ENCODE assay signal across 5 cellular contexts in the genomic region with DNA sequence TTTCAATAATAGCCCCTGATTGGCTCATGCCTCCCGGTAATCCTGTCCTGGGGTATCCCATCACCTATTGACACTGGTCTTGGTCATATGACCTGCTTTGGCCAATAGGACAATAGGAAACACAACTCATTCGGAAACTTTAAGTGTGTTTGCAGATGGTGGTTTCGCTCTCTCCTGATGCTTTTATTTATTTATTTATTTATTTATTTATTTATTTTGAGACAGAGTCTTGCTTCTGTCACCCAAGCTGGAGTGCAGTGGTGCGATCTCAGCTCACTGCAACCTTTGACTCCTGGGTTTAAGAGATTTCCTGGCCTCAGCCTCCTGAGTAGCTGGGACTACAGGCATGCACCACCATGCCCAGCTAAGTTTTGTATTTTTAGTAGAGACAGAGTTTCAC. TPM values are rescaled to one million over a fixed set of nuclear protein-coding genes. Genes with fewer than 3 reads are reported as not detected.
DNase-seq lines count a peak whose midpoint lies in the region; ATAC-seq, FAIRE-seq and TF ChIP-seq lines count a peak whose summit lies in the region.
"Not testable (repeated sequence)": the region's sequence is repeated elsewhere in the genome, so short reads cannot be mapped to it uniquely, and the experiment has no call there.

No MANE protein-coding gene starts in this region.

- not testable (repeated sequence) for H3K27ac ChIP-seq in HEK293 (ENCODE audit: extremely low read depth, low read depth, low read length); K562 (ENCODE audit: extremely low read depth, low read depth, low read length)

- TF ChIP-seq RAD21 in Ishikawa (IDR thresholded peaks at IDR 0.05; ENCODE audit: low read depth); K562 (CRISPR knock-in tag; conservative IDR thresholded peaks at IDR 0.05 in 1 of 2, IDR thresholded peaks at IDR 0.05 in 1 of 2): not testable (repeated sequence)

- H3K9me1 ChIP-seq in K562 (ENCODE audit: control insufficient read depth, insufficient read depth, low read length): not testable (repeated sequence)

- not testable (repeated sequence) for BruUV-seq in K562 (replicated peaks; lab: Mats Ljungman, UMichigan)

- ATAC-seq in WTC11; K562; naive B cell (ENCODE audit: low read depth in 2 of 2): not testable (repeated sequence)

- not testable (repeated sequence) for H3K27me3 ChIP-seq in K562 (ENCODE audit: control insufficient read depth in 2 of 2, insufficient read depth in 2 of 2, low read length in 2 of 2)

- DNase-seq in WTC11 (ENCODE audit: low spot score); K562 (ENCODE audit: extremely low read depth in 1 of 4, low spot score in 3 of 4); naive B cell: not testable (repeated sequence)

- not testable (repeated sequence) for H4K20me1 ChIP-seq in K562 (replicated peaks; ENCODE audit: control insufficient read depth, insufficient read depth, low read length)

- not testable (repeated sequence) for H3K27me3 Mint-ChIP-seq in WTC11 (ENCODE audit: low read depth); naive B cell

- H3K4me3 ChIP-seq in HEK293 (ENCODE audit: low read depth, low read length); K562: not testable (repeated sequence)

- H3K36me3 ChIP-seq in HEK293 (ENCODE audit: control insufficient read depth in 2 of 2, insufficient read depth in 1 of 2, low read length in 2 of 2); K562 (ENCODE audit: control insufficient read depth, insufficient read depth, low read length): not testable (repeated sequence)

- TF ChIP-seq POLR2A in K562 (conservative IDR thresholded peaks at IDR 0.05): not testable (repeated sequence)

- H3K4me3 Mint-ChIP-seq in WTC11, naive B cell: not testable (repeated sequence)

- not testable (repeated sequence) for TF ChIP-seq EP300 in Ishikawa (IDR thresholded peaks at IDR 0.05; ENCODE audit: borderline replicate concordance); K562 (IDR thresholded peaks at IDR 0.05; ENCODE audit: low read length)

- H3K79me2 ChIP-seq in K562 (ENCODE audit: control insufficient read depth, insufficient read depth, low read length): not testable (repeated sequence)

- POLR2A ChIA-PET in HEK293 (lab: Yijun Ruan, JAX): not testable (repeated sequence)
- POLR2A ChIA-PET in WTC11 (lab: Charles Lee) (interaction anchor here (1.8 kb wide), 1 partner anchor 45 kb away, joined by 6 read pairs; a partner anchor contains a TSS), K562 (lab: Yijun Ruan, JAX) (interaction anchor here (1.1 to 1.2 kb wide), 2 partner anchors 11 to 45 kb away, joined by 4 read pairs; a partner anchor contains a TSS)

- CTCF ChIA-PET in HEK293 (lab: Yijun Ruan, JAX): interaction anchor here (0.8 to 1.3 kb wide), 2 partner anchors 142 to 537 kb away, joined by 3 to 4 read pairs; no protein-coding TSS in a partner anchor
- CTCF ChIA-PET in WTC11 (lab: Charles Lee): interaction anchor here (1.7 kb wide), 1 partner anchor 12 kb away, joined by 4 read pairs; no protein-coding TSS in a partner anchor
- CTCF ChIA-PET in K562 (lab: Yijun Ruan, JAX; ENCODE audit: low intra/inter-chr PET ratio): not testable (repeated sequence)

- in situ Hi-C loops in K562 (cut with MboI): not testable (repeated sequence)

- H3K27ac Mint-ChIP-seq in WTC11: not testable (repeated sequence)
- H3K27ac Mint-ChIP-seq in naive B cell: peak overlapping the region in 5 of 6 donors; percentile 15 to 82 (median 42)

- H3K9me3 ChIP-seq in HEK293 (ENCODE audit: control insufficient read depth, insufficient read depth, low read depth, low read length); K562 (replicated peaks; ENCODE audit: control insufficient read depth, insufficient read depth, low read depth, low read length): not testable (repeated sequence)

- not testable (repeated sequence) for H2AFZ ChIP-seq in K562 (ENCODE audit: low read depth, low read length)

- FAIRE-seq in K562 (lab: Jason Lieb, UNC): not testable (repeated sequence)

- intact Hi-C loops in K562 (cut with micrococcal nuclease): not testable (repeated sequence)

- not testable (repeated sequence) for TF ChIP-seq CTCF in HEK293 (tag by site-specific recombination; IDR thresholded peaks at IDR 0.05); WTC11 (IDR thresholded peaks at IDR 0.05); K562 (IDR thresholded peaks at IDR 0.05 in 2 of 3, conservative IDR thresholded peaks at IDR 0.05 in 1 of 3; ENCODE audit: insufficient read depth in 2 of 3, low read depth in 1 of 3, low read length in 3 of 3)

- not testable (repeated sequence) for H3K9me3 Mint-ChIP-seq in WTC11, naive B cell

- H3K4me1 Mint-ChIP-seq in WTC11 (peaks cover 14% of the 10 kb centered on the region), naive B cell (peaks cover 15 to 29% (median 20%) of the 10 kb centered on the region in 3 donors)

- H3K4me1 ChIP-seq in HEK293 (ENCODE audit: control insufficient read depth, insufficient read depth, low read length); K562 (replicated peaks in 1 of 2; ENCODE audit: control insufficient read depth in 2 of 2, insufficient read depth in 2 of 2, low read length in 2 of 2): not testable (repeated sequence)

- WGBS in K562 (ENCODE audit: insufficient coverage, low coverage, missing lambda C conversion rate): 70% methylated on average over 4 of the region's 4 CpGs

- H3K36me3 Mint-ChIP-seq in WTC11: not testable (repeated sequence)
- H3K36me3 Mint-ChIP-seq in naive B cell: peaks cover 14 to 20% of the 10 kb centered on the region in 2 donors

- not testable (repeated sequence) for H3K9ac ChIP-seq in K562 (ENCODE audit: insufficient read depth in 1 of 2, low read depth in 2 of 2, low read length in 2 of 2)

- H3K4me2 ChIP-seq in K562 (ENCODE audit: insufficient read depth, low read length): not testable (repeated sequence)

TF ChIP-seq in HEK293, 187 proteins besides CTCF, POLR2A, EP300 and RAD21 (continues in another document):
- peak; percentile 55; the same call in 1 of the 2 replicates for TF ChIP-seq ZNF394 (tag by site-specific recombination; IDR thresholded peaks at IDR 0.05; ENCODE audit: borderline replicate concordance)

TF ChIP-seq in Ishikawa, 13 proteins besides CTCF, POLR2A, EP300 and RAD21:
- TF ChIP-seq, protein P1, sequence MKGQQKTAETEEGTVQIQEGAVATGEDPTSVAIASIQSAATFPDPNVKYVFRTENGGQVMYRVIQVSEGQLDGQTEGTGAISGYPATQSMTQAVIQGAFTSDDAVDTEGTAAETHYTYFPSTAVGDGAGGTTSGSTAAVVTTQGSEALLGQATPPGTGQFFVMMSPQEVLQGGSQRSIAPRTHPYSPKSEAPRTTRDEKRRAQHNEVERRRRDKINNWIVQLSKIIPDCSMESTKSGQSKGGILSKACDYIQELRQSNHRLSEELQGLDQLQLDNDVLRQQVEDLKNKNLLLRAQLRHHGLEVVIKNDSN (IDR thresholded peaks at IDR 0.05): peak; percentile 15; the same call in 1 of the 2 replicates

TF ChIP-seq in WTC11, 78 proteins besides CTCF, POLR2A, EP300 and RAD21:
- TF ChIP-seq, protein P2, sequence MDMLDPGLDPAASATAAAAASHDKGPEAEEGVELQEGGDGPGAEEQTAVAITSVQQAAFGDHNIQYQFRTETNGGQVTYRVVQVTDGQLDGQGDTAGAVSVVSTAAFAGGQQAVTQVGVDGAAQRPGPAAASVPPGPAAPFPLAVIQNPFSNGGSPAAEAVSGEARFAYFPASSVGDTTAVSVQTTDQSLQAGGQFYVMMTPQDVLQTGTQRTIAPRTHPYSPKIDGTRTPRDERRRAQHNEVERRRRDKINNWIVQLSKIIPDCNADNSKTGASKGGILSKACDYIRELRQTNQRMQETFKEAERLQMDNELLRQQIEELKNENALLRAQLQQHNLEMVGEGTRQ (CRISPR knock-in tag; IDR thresholded peaks at IDR 0.05): peak; percentile 43

TF ChIP-seq in K562, 482 proteins besides CTCF, POLR2A, EP300 and RAD21:
- TF ChIP-seq, protein P2 (CRISPR knock-in tag; IDR thresholded peaks at IDR 0.05): peak; percentile 13; the same call in 1 of the 2 replicates

RNA-seq across cellular contexts. Expression of a gene that starts 44.3 kb away (rescaled TPM):
- total RNA-seq in WTC11 (2021) (63.7 to 64.9 TPM (median 64.8 TPM) in 3 replicates), K562 (2014; rRNA removed) (54.5 and 70.0 TPM in 2 replicates), K562 (2014; rRNA removed; fragmentation: Illumina TruSeq; extraction: Trizol) (58.4 and 72.4 TPM in 2 replicates), K562 (2015; rRNA removed; fragmentation: Illumina TruSeq; extraction: Trizol) (59.1 and 66.6 TPM in 2 replicates), K562 (2021) (47.7 and 49.5 TPM in 2 replicates)
- total RNA-seq in K562 (2011; cell fraction: chromatin; rRNA removed; ENCODE audit: low replicate concordance): 39.6 and 129 TPM in 2 replicates
- 14.8 and 26.8 TPM in 2 replicates for total RNA-seq in K562 (2011; cell fraction: nucleolus; rRNA removed)
- total RNA-seq in K562 (2011; cell fraction: nucleoplasm; rRNA removed): 70.2 and 142 TPM in 2 replicates
- polyA plus RNA-seq in K562 (2011; rRNA removed) (23.2 and 27.7 TPM in 2 replicates), K562 (2014; fragmentation: Illumina TruSeq; extraction: Trizol) (73.5 and 74.2 TPM in 2 replicates), K562 (2014; fragmentation: Nextera tagmentation; extraction: Ambion mirVana) (10 to 100 TPM; 51.4 to 67.2 TPM), K562 (2014; rRNA removed) (47.0 and 74.8 TPM in 2 replicates), naive B cell (ENCODE audit: low read depth in 6 of 6) (10 to 100 TPM; 14.8 to 25.9 (median 22.0) TPM)
- 1.7 and 7.0 TPM in 2 replicates for polyA plus RNA-seq in K562 (2011; cell fraction: cytosol; rRNA removed)
- 27.4 and 36.3 TPM in 2 replicates for polyA plus RNA-seq in K562 (2011; cell fraction: nucleus; rRNA removed)
- polyA plus RNA-seq in K562 (2012): 30.3 and 57.5 TPM in 2 replicates
- polyA minus RNA-seq in K562 (2011; rRNA and poly(A)+ RNA removed): 44.6 and 50.7 TPM in 2 replicates
- polyA minus RNA-seq in K562 (2011; cell fraction: cytosol; rRNA and poly(A)+ RNA removed): 17.9 and 21.2 TPM in 2 replicates
- 68.8 and 111 TPM in 2 replicates for polyA minus RNA-seq in K562 (2011; cell fraction: nucleus; rRNA and poly(A)+ RNA removed)
